27 cellular contexts compared by ENCODE assay signal in genomic region chr9:117887383-117887782, GRCh38.
"Had no signal": no experiment of that assay in that cellular context is flagged by ENCODE, and none has a peak within 500 bp of the region (broad histone marks: within the 10 kb centered on the region; RNA-seq: fewer than 3 reads in every experiment).

No MANE protein-coding gene starts in this region.

- H3K4me1 Mint-ChIP-seq: activated CD4-positive, alpha-beta T cell treated with anti-CD3 and anti-CD28 coated beads, Interleukin-2, amount 10 ng/mL, durations not matched to agents 7 days and 5 days; immature natural killer cell; naive thymus-derived CD4-positive, alpha-beta T cell; neural crest cell had no signal

- H3K9me3 Mint-ChIP-seq: activated CD4-positive, alpha-beta T cell treated with anti-CD3 and anti-CD28 coated beads, Interleukin-2, amount 10 ng/mL, durations not matched to agents 7 days and 5 days; activated CD8-positive, alpha-beta T cell treated with anti-CD3 and anti-CD28 coated beads for 36 hours; activated naive CD4-positive, alpha-beta T cell treated with anti-CD3 and anti-CD28 coated beads, Interleukin-2, amount 50 U/mL, for 72 hours; activated T-cell treated with anti-CD3 and anti-CD28 coated beads, Interleukin-2, amount 50 U/mL, for 4 hours; activated T-helper 2 cell treated with anti-CD3 and anti-CD28 coated beads, Interferon-gamma antibody, Interleukin-2, Interleukin-4, amounts not matched to agents 10 μg/mL and 5 μg/mL and 100 μg/mL, durations not matched to agents 14 hours and 24 hours and 36 hours; effector memory CD8-positive, alpha-beta T cell; naive thymus-derived CD4-positive, alpha-beta T cell; neural crest cell had no signal

- DNase-seq: activated CD4-positive, alpha-beta T cell treated with anti-CD3 and anti-CD28 coated beads for 1 hour; activated CD4-positive, alpha-beta T cell treated with anti-CD3 and anti-CD28 coated beads, Interleukin-2, amount 10 ng/mL, durations not matched to agents 7 days and 5 days; activated CD8-positive, alpha-beta T cell treated with anti-CD3 and anti-CD28 coated beads for 36 hours; activated naive CD4-positive, alpha-beta T cell; activated T-cell treated with anti-CD3 and anti-CD28 coated beads, Interleukin-2, amount 50 U/mL, for 4 hours; body of pancreas; cortex of kidney; effector memory CD8-positive, alpha-beta T cell; foreskin fibroblast; heart left ventricle; hypothalamus; immature natural killer cell; left ventricle myocardium inferior; naive thymus-derived CD4-positive, alpha-beta T cell; occipital lobe; psoas muscle; stimulated activated CD4-positive, alpha-beta T cell treated with anti-CD3 and anti-CD28 coated beads, Interleukin-15, amount 100 ng/mL, for 24 hours; stimulated activated CD4-positive, alpha-beta T cell treated with anti-CD3 and anti-CD28 coated beads, Interleukin-2, amount 100 ng/mL, for 24 hours; stimulated activated naive CD4-positive, alpha-beta T cell; T-helper 2 cell; tibial artery; upper lobe of right lung had no signal

- H3K4me3 Mint-ChIP-seq: activated CD4-positive, alpha-beta T cell treated with anti-CD3 and anti-CD28 coated beads, Interleukin-2, amount 10 ng/mL, durations not matched to agents 7 days and 5 days; activated CD8-positive, alpha-beta T cell treated with anti-CD3 and anti-CD28 coated beads for 36 hours; activated T-cell treated with anti-CD3 and anti-CD28 coated beads, Interleukin-2, amount 50 U/mL, for 4 hours; effector memory CD8-positive, alpha-beta T cell; immature natural killer cell; naive thymus-derived CD4-positive, alpha-beta T cell; neural crest cell had no signal

- H3K36me3 ChIP-seq: heart left ventricle, left ventricle myocardium inferior, right atrium auricular region, suprapubic skin, tibial artery, upper lobe of right lung had no signal

- H3K36me3 Mint-ChIP-seq: activated naive CD4-positive, alpha-beta T cell treated with anti-CD3 and anti-CD28 coated beads, Interleukin-2, amount 50 U/mL, for 72 hours; immature natural killer cell; naive thymus-derived CD4-positive, alpha-beta T cell had no signal

- H3K4me3 ChIP-seq: body of pancreas, heart left ventricle, left ventricle myocardium inferior, psoas muscle, right atrium auricular region, suprapubic skin, tibial artery, upper lobe of right lung had no signal

- H3K27me3 Mint-ChIP-seq: activated CD4-positive, alpha-beta T cell treated with anti-CD3 and anti-CD28 coated beads, Interleukin-2, amount 10 ng/mL, durations not matched to agents 7 days and 5 days; effector memory CD8-positive, alpha-beta T cell had no signal

- H3K27ac Mint-ChIP-seq: activated CD4-positive, alpha-beta T cell treated with anti-CD3 and anti-CD28 coated beads, Interleukin-2, amount 10 ng/mL, durations not matched to agents 7 days and 5 days; activated CD8-positive, alpha-beta T cell treated with anti-CD3 and anti-CD28 coated beads for 36 hours; activated naive CD4-positive, alpha-beta T cell treated with anti-CD3 and anti-CD28 coated beads, Interleukin-2, amount 50 U/mL, for 72 hours; activated T-helper 2 cell treated with anti-CD3 and anti-CD28 coated beads, Interferon-gamma antibody, Interleukin-2, Interleukin-4, amounts not matched to agents 10 μg/mL and 5 μg/mL and 100 μg/mL, durations not matched to agents 14 hours and 24 hours and 36 hours; effector memory CD8-positive, alpha-beta T cell; immature natural killer cell; naive thymus-derived CD4-positive, alpha-beta T cell had no signal

- H3K27me3 ChIP-seq: body of pancreas, heart left ventricle, right atrium auricular region, suprapubic skin, tibial artery, upper lobe of right lung had no signal
